Comparison of ENCODE assay signal across 8 cellular contexts in the genomic region with DNA sequence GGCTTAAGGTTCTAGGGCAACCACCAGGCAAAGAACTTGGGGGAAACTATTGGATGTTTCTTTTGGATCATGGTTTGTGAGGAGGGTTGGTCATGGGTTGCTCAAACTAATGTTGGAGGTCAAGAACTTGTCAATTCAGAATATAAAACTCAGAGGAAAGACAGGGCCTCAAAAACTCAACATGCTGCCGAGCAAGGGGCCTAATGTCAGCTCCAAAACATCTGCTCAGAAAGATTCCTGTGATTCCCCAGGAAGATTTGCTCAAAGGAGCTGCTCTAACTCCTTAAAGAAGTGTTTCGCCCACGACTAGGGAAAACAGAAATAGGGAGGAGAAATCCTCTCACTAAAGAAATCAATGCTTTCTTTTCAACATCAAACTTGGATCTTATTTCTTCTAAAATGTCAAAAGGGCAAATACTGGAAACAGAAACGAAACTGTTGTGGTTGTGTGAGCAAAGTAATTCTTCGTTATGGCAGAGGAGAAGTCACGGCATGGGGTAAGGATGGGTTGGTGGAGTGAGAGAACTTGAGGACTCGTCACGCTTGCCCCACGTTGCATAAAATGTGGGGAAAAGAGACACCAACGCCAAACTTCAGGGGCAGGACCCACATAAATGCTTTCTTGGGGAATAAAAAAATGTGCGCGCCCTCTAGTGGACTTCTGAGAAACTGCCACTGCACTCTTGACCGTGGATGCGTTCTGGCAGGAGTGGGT. TPM values are rescaled to one million over a fixed set of nuclear protein-coding genes. Genes with fewer than 3 reads are reported as not detected.
DNase-seq lines count a peak whose midpoint lies in the region; ATAC-seq and TF ChIP-seq lines count a peak whose summit lies in the region.

No MANE protein-coding gene starts in this region.

- H3K36me3 Mint-ChIP-seq in nephron (ENCODE audit: low read depth) = no peaks in the 10 kb centered on the region

- H3K27ac Mint-ChIP-seq in nephron = peak overlapping the region; percentile 93 to 98 (median 96)

- no peaks in the 10 kb centered on the region for H3K9me3 ChIP-seq in esophagus muscularis mucosa
- H3K9me3 ChIP-seq in stomach smooth muscle (ENCODE audit: control insufficient read depth in 2 of 2, low read length in 2 of 2) = no peaks in the 10 kb centered on the region

- peak; percentile 64 for ATAC-seq in GM18867 (IDR thresholded peaks at IDR 0.05; ENCODE audit: unreplicated experiment)
- peak; percentile 32 for ATAC-seq in HG03097 (IDR thresholded peaks at IDR 0.05; ENCODE audit: low FRiP score, unreplicated experiment)

- H3K9ac ChIP-seq in stomach smooth muscle (ENCODE audit: low read length in 2 of 2) = peak overlapping the region in 1 of 2 donors; percentile 48

- H3K4me3 Mint-ChIP-seq in nephron = peak overlapping the region in 2 of 3 experiments; percentile 14 to 34

- peaks cover 15% of the 10 kb centered on the region for H3K4me1 Mint-ChIP-seq in nephron

- TF ChIP-seq CTCF in esophagus muscularis mucosa (IDR thresholded peaks at IDR 0.05) (peak; percentile 73 to 97 (median 89)), nephron (IDR thresholded peaks at IDR 0.05; ENCODE audit: unreplicated experiment in 3 of 3) (peak; percentile 92 to 94 (median 92))

- H3K4me1 ChIP-seq in esophagus muscularis mucosa = peaks cover 7 to 30% (median 23%) of the 10 kb centered on the region in 4 donors
- peaks cover 13% of the 10 kb centered on the region for H3K4me1 ChIP-seq in stomach smooth muscle (ENCODE audit: control insufficient read depth, insufficient read depth, low read length)

- no peaks in the 10 kb centered on the region for H3K36me3 ChIP-seq in esophagus muscularis mucosa
- H3K36me3 ChIP-seq in stomach smooth muscle (ENCODE audit: control insufficient read depth in 2 of 2, insufficient read depth in 2 of 2, low read length in 2 of 2) = no peaks in the 10 kb centered on the region

- peak overlapping the region; percentile 20 to 40 (median 29) for H3K4me3 ChIP-seq in esophagus muscularis mucosa
- peak overlapping the region; percentile 62 to 67 for H3K4me3 ChIP-seq in stomach smooth muscle (ENCODE audit: low read length in 2 of 2)

- DNase-seq in AML-193 (lab: John Stamatoyannopoulos, UW) (peak; percentile 19 to 37), NCI-H748 treated with DMSO at 0.1 percent for 48 hours (lab: John Stamatoyannopoulos, UW) (peak; percentile 44), esophagus muscularis mucosa (ENCODE audit: extremely low spot score) (peak; percentile 94)
- DNase-seq in activated CD8-positive, alpha-beta memory T cell treated with anti-CD3 and anti-CD28 coated beads, Interleukin-2, amount 50 U/mL, for 24 hours (ENCODE audit: extremely low read depth) = peak; percentile 29

- WGBS in esophagus muscularis mucosa = 18% methylated on average over 14 of the region's 14 CpGs

- peaks cover 2% of the 10 kb centered on the region for H3K9me3 Mint-ChIP-seq in nephron

- no peak for TF ChIP-seq EP300 in esophagus muscularis mucosa (IDR thresholded peaks at IDR 0.05)

- H3K27ac ChIP-seq in esophagus muscularis mucosa (replicated peaks in 1 of 4) = peak overlapping the region; percentile 33 to 64 (median 54)
- H3K27ac ChIP-seq in stomach smooth muscle (ENCODE audit: low read length) = no peak overlapping the region

- H3K27me3 Mint-ChIP-seq in nephron (ENCODE audit: low read depth) = no peaks in the 10 kb centered on the region

- no peak for TF ChIP-seq POLR2A in esophagus muscularis mucosa (IDR thresholded peaks at IDR 0.05; ENCODE audit: low read depth)

- intact Hi-C loops in esophagus muscularis mucosa (cut with DNase I) = loop anchor here (5.0 kb wide), 1 partner anchor 547 kb away; no protein-coding TSS in a partner anchor

- H3K27me3 ChIP-seq in esophagus muscularis mucosa (no peaks in the 10 kb centered on the region), stomach smooth muscle (ENCODE audit: control insufficient read depth in 1 of 2, insufficient read depth in 2 of 2, low read length in 2 of 2) (no peaks in the 10 kb centered on the region)

RNA-seq across cellular contexts. Expression of gene IGF1, which starts 3.8 kb away (rescaled TPM):
- total RNA-seq in esophagus muscularis mucosa = 10 to 100 TPM; 15.4 to 79.4 (median 45.3) TPM

Comparison
In these comparisons a context has a peak if more than half of its experiments do, and no peak if none do; other contexts are left out.
1. DNase-seq: peak in every context shown above with its lines; median percentile 94 in esophagus muscularis mucosa; 44 in NCI-H748 treated with DMSO at 0.1 percent for 48 hours; 29 in activated CD8-positive, alpha-beta memory T cell treated with anti-CD3 and anti-CD28 coated beads, Interleukin-2, amount 50 U/mL, for 24 hours; 28 in AML-193.